8 cellular contexts compared by ENCODE assay signal in the genomic region with DNA sequence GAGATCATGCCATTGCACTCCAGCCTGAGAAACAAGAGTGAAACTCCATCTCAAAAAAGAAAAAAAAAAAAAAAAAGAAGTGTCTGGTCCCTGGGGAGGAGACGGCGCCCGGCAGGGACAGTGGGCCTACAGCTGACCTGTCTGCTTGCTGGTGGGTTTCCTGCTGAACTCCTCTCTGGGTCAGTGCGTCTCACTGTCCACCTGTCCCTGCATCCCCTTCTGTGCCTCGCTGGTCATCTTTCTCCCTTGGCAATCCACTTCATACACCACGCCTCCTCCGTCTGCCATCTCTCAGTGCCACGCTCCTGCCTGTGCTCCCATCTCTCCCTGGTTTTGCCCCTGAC.
DNase-seq lines count a peak whose midpoint lies in the region; ATAC-seq and TF ChIP-seq lines count a peak whose summit lies in the region.

No MANE protein-coding gene starts in this region.

- no peaks in the 10 kb centered on the region for H3K27me3 ChIP-seq in BLaER1 treated with 17β-estradiol and CSF1 and Interleukin-3, amounts not matched to agents 10 nM and 100 nM
- H3K27me3 ChIP-seq in HCT116 (ENCODE audit: insufficient read depth, low read length) (no peaks in the 10 kb centered on the region), tibial artery (no peaks in the 10 kb centered on the region)

- H3K27ac ChIP-seq in BLaER1 treated with 17β-estradiol and CSF1 and Interleukin-3, amounts not matched to agents 10 nM and 100 nM: peak overlapping the region; percentile 46 to 73 (median 63); a peak in 20 of 22 replicates
- H3K27ac ChIP-seq in HCT116 (ENCODE audit: low read depth, low read length) (peak overlapping the region; percentile 61), tibial artery (peak overlapping the region in 1 of 2 donors; percentile 70)

- H2AFZ ChIP-seq in HCT116 (ENCODE audit: low read depth, low read length, poor library complexity, severe bottlenecking): no peak overlapping the region

- TF ChIP-seq POLR2A in HCT116 (IDR thresholded peaks at IDR 0.05; ENCODE audit: borderline replicate concordance, extremely low read depth, insufficient read depth, insufficient read length): no peak

- peaks cover 12% of the 10 kb centered on the region; the same call in 1 of the 2 replicates for H3K79me2 ChIP-seq in HCT116 (ENCODE audit: insufficient read depth, low read length)

- ATAC-seq in HCT116 (peak; percentile 25), left lobe of liver (peak; percentile 2), HG02642 (IDR thresholded peaks at IDR 0.05; ENCODE audit: poor library complexity, unreplicated experiment) (no peak)
- peak; percentile 1 for ATAC-seq in activated CD8-positive, alpha-beta T cell treated with anti-CD3 and anti-CD28 coated beads, Interleukin-2, amount 10 ng/mL, durations not matched to agents 7 days and 5 days

- H3K27me3 Mint-ChIP-seq in activated CD8-positive, alpha-beta T cell treated with anti-CD3 and anti-CD28 coated beads, Interleukin-2, amount 10 ng/mL, durations not matched to agents 7 days and 5 days (ENCODE audit: low read depth): no peaks in the 10 kb centered on the region

- peaks cover 0 to 25% (median 9%) of the 10 kb centered on the region in 11 experiments; a peak in 12 of 22 replicates for H3K36me3 ChIP-seq in BLaER1 treated with 17β-estradiol and CSF1 and Interleukin-3, amounts not matched to agents 10 nM and 100 nM
- H3K36me3 ChIP-seq in HCT116 (ENCODE audit: control insufficient read depth in 1 of 2, insufficient read depth in 2 of 2, low read length in 2 of 2): no peaks in the 10 kb centered on the region
- no peaks in the 10 kb centered on the region for H3K36me3 ChIP-seq in tibial artery

- H3K4me1 Mint-ChIP-seq in activated CD8-positive, alpha-beta T cell treated with anti-CD3 and anti-CD28 coated beads, Interleukin-2, amount 10 ng/mL, durations not matched to agents 7 days and 5 days (ENCODE audit: low read depth): peaks cover 17% of the 10 kb centered on the region

- TF ChIP-seq CTCF in HCT116 (IDR thresholded peaks at IDR 0.05 in 2 of 3, conservative IDR thresholded peaks at IDR 0.05 in 1 of 3; ENCODE audit: borderline replicate concordance in 1 of 3, insufficient read depth in 1 of 3, low read depth in 2 of 3, low read length in 2 of 3) (no peak), tibial artery (IDR thresholded peaks at IDR 0.05) (no peak)

- DNase-seq in HCT116 (ENCODE audit: low read depth, low spot score) (no peak), left lobe of liver (ENCODE audit: low spot score) (no peak), tibial artery (no peak), NCI-H2107 (lab: John Stamatoyannopoulos, UW) (no peak), AML-193 (lab: John Stamatoyannopoulos, UW) (no peak)
- DNase-seq in activated CD8-positive, alpha-beta T cell treated with anti-CD3 and anti-CD28 coated beads, Interleukin-2, amount 10 ng/mL, durations not matched to agents 7 days and 5 days: no peak

- CTCF ChIA-PET in HCT116 (lab: Charles Lee): no interaction called here
- CTCF ChIA-PET in activated CD8-positive, alpha-beta T cell treated with anti-CD3 and anti-CD28 coated beads, Interleukin-2, amount 10 ng/mL, durations not matched to agents 7 days and 5 days (lab: Charles Lee): interaction anchor here (1.4 kb wide), 1 partner anchor 20 kb away, joined by 11 read pairs; no protein-coding TSS in a partner anchor

- H3K4me3 Mint-ChIP-seq in activated CD8-positive, alpha-beta T cell treated with anti-CD3 and anti-CD28 coated beads, Interleukin-2, amount 10 ng/mL, durations not matched to agents 7 days and 5 days: peak overlapping the region; percentile 97

- H3K4me2 ChIP-seq in BLaER1 treated with 17β-estradiol and CSF1 and Interleukin-3, amounts not matched to agents 10 nM and 100 nM: peak overlapping the region; percentile 80 to 98 (median 93)
- H3K4me2 ChIP-seq in HCT116 (ENCODE audit: low read length): peak overlapping the region; percentile 99

- peak overlapping the region; percentile 70 to 88 (median 83) for H3K9ac ChIP-seq in BLaER1 treated with 17β-estradiol and CSF1 and Interleukin-3, amounts not matched to agents 10 nM and 100 nM
- H3K9ac ChIP-seq in HCT116 (ENCODE audit: low read length): peak overlapping the region; percentile 68

- H3K36me3 Mint-ChIP-seq in activated CD8-positive, alpha-beta T cell treated with anti-CD3 and anti-CD28 coated beads, Interleukin-2, amount 10 ng/mL, durations not matched to agents 7 days and 5 days (ENCODE audit: low read depth): peaks cover 22% of the 10 kb centered on the region

- no peaks in the 10 kb centered on the region for H3K9me2 ChIP-seq in HCT116 (ENCODE audit: insufficient read depth)

- H3K4me3 ChIP-seq in BLaER1 treated with 17β-estradiol and CSF1 and Interleukin-3, amounts not matched to agents 10 nM and 100 nM: peak overlapping the region; percentile 75 to 92 (median 86)
- H3K4me3 ChIP-seq in HCT116 (replicated peaks in 1 of 2; ENCODE audit: low read depth in 1 of 2, low read length in 2 of 2) (peak overlapping the region; percentile 69 to 95), tibial artery (peak overlapping the region; percentile 65 to 71)

- H3K4me1 ChIP-seq in BLaER1 treated with 17β-estradiol and CSF1 and Interleukin-3, amounts not matched to agents 10 nM and 100 nM: peaks cover 24 to 44% (median 39%) of the 10 kb centered on the region in 10 experiments
- peaks cover 8 to 18% of the 10 kb centered on the region in 2 experiments for H3K4me1 ChIP-seq in HCT116 (ENCODE audit: control insufficient read depth in 1 of 2, insufficient read depth in 2 of 2, low read length in 2 of 2)
- H3K4me1 ChIP-seq in tibial artery: peaks cover 0 to 25% (median 9%) of the 10 kb centered on the region in 4 donors

- RAD21 ChIA-PET in HCT116 (lab: Charles Lee; ENCODE audit: low non-redundant PET in 1 of 2, low total read pairs in 2 of 2, uncharacterized antibody in 2 of 2, unreplicated experiment in 2 of 2): no interaction called here

- intact Hi-C loops in HCT116 (cut with micrococcal nuclease) (no loop called here), tibial artery (cut with DNase I; ENCODE audit: low total_unique reads) (no loop called here)

- H4K20me1 ChIP-seq in BLaER1 treated with 17β-estradiol and CSF1 and Interleukin-3, amounts not matched to agents 10 nM and 100 nM: no peaks in the 10 kb centered on the region
- no peaks in the 10 kb centered on the region for H4K20me1 ChIP-seq in HCT116 (ENCODE audit: insufficient read depth)

- H3K9me3 ChIP-seq in BLaER1 treated with 17β-estradiol and CSF1 and Interleukin-3, amounts not matched to agents 10 nM and 100 nM (replicated peaks in 1 of 11): peaks cover 0 to 10% (median 0%) of the 10 kb centered on the region in 11 experiments; a peak in 5 of 22 replicates
- H3K9me3 ChIP-seq in HCT116 (ENCODE audit: control insufficient read depth in 1 of 2, insufficient read depth in 1 of 2, low read depth in 1 of 2, low read length in 2 of 2) (no peaks in the 10 kb centered on the region), tibial artery (no peaks in the 10 kb centered on the region)

- H3K9me3 Mint-ChIP-seq in activated CD8-positive, alpha-beta T cell treated with anti-CD3 and anti-CD28 coated beads, Interleukin-2, amount 10 ng/mL, durations not matched to agents 7 days and 5 days (ENCODE audit: insufficient read depth): peaks cover 4% of the 10 kb centered on the region

- BruUV-seq in HCT116 (replicated peaks; lab: Mats Ljungman, UMichigan): TSS peak; percentile 82

- POLR2A ChIA-PET in HCT116 (lab: Charles Lee): no interaction called here
- POLR2A ChIA-PET in activated CD8-positive, alpha-beta T cell treated with anti-CD3 and anti-CD28 coated beads, Interleukin-2, amount 10 ng/mL, durations not matched to agents 7 days and 5 days (lab: Charles Lee): interaction anchor here (1.1 kb wide), 1 partner anchor 162 kb away, joined by 5 read pairs; the partner anchor contains the start of gene CLPP

- H3K27ac Mint-ChIP-seq in activated CD8-positive, alpha-beta T cell treated with anti-CD3 and anti-CD28 coated beads, Interleukin-2, amount 10 ng/mL, durations not matched to agents 7 days and 5 days: peak overlapping the region; percentile 91

- no peak for TF ChIP-seq RAD21 in HCT116 (IDR thresholded peaks at IDR 0.05; ENCODE audit: low read depth)

TF ChIP-seq in HCT116, 20 proteins besides CTCF, POLR2A, EP300 and RAD21 (continues in another document):
- TF ChIP-seq TCF7L2 (IDR thresholded peaks at IDR 0.05; ENCODE audit: borderline replicate concordance, extremely low read depth, insufficient read depth, insufficient read length): no peak
- no peak for TF ChIP-seq SP1 (IDR thresholded peaks at IDR 0.05; ENCODE audit: low read depth)
- TF ChIP-seq, protein P1, sequence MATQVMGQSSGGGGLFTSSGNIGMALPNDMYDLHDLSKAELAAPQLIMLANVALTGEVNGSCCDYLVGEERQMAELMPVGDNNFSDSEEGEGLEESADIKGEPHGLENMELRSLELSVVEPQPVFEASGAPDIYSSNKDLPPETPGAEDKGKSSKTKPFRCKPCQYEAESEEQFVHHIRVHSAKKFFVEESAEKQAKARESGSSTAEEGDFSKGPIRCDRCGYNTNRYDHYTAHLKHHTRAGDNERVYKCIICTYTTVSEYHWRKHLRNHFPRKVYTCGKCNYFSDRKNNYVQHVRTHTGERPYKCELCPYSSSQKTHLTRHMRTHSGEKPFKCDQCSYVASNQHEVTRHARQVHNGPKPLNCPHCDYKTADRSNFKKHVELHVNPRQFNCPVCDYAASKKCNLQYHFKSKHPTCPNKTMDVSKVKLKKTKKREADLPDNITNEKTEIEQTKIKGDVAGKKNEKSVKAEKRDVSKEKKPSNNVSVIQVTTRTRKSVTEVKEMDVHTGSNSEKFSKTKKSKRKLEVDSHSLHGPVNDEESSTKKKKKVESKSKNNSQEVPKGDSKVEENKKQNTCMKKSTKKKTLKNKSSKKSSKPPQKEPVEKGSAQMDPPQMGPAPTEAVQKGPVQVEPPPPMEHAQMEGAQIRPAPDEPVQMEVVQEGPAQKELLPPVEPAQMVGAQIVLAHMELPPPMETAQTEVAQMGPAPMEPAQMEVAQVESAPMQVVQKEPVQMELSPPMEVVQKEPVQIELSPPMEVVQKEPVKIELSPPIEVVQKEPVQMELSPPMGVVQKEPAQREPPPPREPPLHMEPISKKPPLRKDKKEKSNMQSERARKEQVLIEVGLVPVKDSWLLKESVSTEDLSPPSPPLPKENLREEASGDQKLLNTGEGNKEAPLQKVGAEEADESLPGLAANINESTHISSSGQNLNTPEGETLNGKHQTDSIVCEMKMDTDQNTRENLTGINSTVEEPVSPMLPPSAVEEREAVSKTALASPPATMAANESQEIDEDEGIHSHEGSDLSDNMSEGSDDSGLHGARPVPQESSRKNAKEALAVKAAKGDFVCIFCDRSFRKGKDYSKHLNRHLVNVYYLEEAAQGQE (IDR thresholded peaks at IDR 0.05; ENCODE audit: low read depth): no peak
- TF ChIP-seq CBX3 (IDR thresholded peaks at IDR 0.05; ENCODE audit: low read depth): no peak
- TF ChIP-seq ZNF274 (IDR thresholded peaks at IDR 0.05; ENCODE audit: low read depth, low read length): no peak
- no peak for TF ChIP-seq JUND (IDR thresholded peaks at IDR 0.05)
- TF ChIP-seq YY1 (IDR thresholded peaks at IDR 0.05; ENCODE audit: extremely low read depth, insufficient replicate concordance, low read depth, low read length): no peak
- no peak for TF ChIP-seq EZH2 (IDR thresholded peaks at IDR 0.05)
